In the genomic region with DNA sequence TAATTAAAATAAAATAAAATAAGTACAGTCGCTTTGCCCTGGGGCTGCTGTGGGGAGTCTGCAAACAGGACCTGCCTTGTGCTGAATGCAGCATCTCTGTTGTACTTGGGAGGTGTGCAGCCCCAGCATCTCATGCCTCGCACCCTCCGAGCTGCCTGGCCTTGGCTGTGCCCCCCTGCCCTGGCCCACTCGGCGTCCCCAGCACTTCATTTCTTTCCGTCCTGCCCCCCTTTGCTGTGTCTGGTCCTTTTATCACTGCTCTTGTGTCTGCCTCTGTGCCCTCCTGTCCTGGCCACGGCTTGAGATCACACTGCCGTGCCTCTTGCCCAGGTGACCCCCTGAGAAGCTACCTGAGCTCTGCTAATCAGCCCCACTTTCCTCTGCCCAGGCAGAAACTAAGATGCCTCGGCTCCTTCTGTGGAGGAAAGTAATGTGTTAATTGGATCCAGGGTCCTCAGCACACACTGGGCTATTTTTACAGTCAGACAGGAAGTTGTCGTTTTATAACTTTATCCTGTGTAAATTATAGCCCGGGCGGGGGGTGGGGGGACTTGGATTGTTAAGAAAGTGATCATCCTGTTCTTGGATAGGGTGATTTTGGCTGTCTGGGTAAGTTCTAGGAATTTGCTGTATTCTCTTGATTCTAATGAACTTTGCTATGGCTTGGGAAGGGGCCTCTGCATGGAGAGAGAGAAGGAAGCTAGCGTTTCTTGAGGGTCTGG, we compare ENCODE assay signal across 1 cellular context.
TF ChIP-seq lines count a peak whose summit lies in the region.

No MANE protein-coding gene starts in this region.

TF ChIP-seq in IMR-90, 13 proteins besides CTCF, POLR2A, EP300 and RAD21 (continued from another document):
- TF ChIP-seq, protein P1, sequence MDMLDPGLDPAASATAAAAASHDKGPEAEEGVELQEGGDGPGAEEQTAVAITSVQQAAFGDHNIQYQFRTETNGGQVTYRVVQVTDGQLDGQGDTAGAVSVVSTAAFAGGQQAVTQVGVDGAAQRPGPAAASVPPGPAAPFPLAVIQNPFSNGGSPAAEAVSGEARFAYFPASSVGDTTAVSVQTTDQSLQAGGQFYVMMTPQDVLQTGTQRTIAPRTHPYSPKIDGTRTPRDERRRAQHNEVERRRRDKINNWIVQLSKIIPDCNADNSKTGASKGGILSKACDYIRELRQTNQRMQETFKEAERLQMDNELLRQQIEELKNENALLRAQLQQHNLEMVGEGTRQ (IDR thresholded peaks at IDR 0.05; ENCODE audit: low read depth, low read length): no peak
- TF ChIP-seq RFX5 (IDR thresholded peaks at IDR 0.05; ENCODE audit: low read depth, low read length) (no peak), RCOR1 (IDR thresholded peaks at IDR 0.05; ENCODE audit: insufficient replicate concordance, low read length) (no peak), CHD1 (IDR thresholded peaks at IDR 0.05; ENCODE audit: low read depth, low read length) (no peak), BHLHE40 (IDR thresholded peaks at IDR 0.05; ENCODE audit: low read depth, low read length) (no peak), SMC3 (IDR thresholded peaks at IDR 0.05; ENCODE audit: low read depth, low read length) (no peak), MAFK (IDR thresholded peaks at IDR 0.05; ENCODE audit: low read depth, low read length) (no peak), MXI1 (IDR thresholded peaks at IDR 0.05; ENCODE audit: borderline replicate concordance, low read depth, low read length) (no peak), FOS (IDR thresholded peaks at IDR 0.05; ENCODE audit: low read depth, low read length) (no peak)
TF ChIP-seq in IMR-90: peak in this region for 0.
